Comparison of ENCODE assay signal across 1 cellular context in the genomic region with DNA sequence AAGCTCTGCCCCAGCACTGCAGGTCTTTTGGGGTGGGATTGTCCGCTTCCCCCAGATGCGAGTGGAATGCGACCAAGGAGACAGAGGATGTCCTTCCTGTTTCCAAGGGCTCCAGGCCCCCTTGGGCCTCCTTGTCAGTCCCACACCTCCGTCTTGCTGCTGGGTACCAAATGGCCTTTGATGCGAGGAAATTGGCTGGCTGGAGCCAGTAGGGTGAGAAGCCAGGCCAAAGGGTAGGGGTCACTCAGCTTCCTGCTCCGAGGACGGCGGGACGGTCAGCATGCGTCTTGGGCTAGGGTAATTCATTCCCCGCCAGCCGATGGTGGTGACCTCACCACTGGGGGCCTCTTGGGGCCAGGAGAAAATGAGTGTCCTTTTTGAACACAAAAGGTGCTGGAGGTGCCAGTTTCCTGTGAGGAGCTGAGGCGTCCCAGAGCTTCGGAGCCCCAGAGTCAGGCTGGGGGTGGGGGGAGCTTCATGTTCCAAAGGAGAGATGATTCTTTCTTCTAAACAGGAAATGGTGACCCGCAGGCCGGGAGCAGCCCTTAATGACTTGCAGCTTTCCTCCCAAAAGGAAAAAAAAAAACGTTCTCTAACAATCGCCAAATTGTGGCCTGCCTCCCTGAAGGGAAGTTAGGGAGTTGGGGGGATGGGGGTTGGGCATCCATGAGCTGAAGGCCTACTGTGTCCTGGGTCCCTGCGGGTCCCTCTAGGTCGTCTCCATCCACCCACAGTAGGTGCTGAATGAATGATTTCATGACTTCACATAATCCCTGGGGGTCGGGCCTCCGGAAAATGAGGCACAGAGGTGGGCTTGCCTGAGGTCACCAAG.
TF ChIP-seq lines count a peak whose summit lies in the region.

No MANE protein-coding gene starts in this region.

TF ChIP-seq in SK-N-SH, 30 proteins besides CTCF, POLR2A, EP300 and RAD21 (continued from another document):
- TF ChIP-seq GATA2 (CRISPR knock-in tag; IDR thresholded peaks at IDR 0.05) (no peak), JUND (IDR thresholded peaks at IDR 0.05) (peak; percentile 30; the same call in 1 of the 2 replicates), TEAD4 (IDR thresholded peaks at IDR 0.05; ENCODE audit: borderline replicate concordance, insufficient read depth) (no peak), GABPA (IDR thresholded peaks at IDR 0.05; ENCODE audit: low read depth) (no peak), MEF2A (IDR thresholded peaks at IDR 0.05; ENCODE audit: borderline replicate concordance, low read depth) (no peak), TCF12 (IDR thresholded peaks at IDR 0.05) (peak; percentile 86), RFX5 (IDR thresholded peaks at IDR 0.05; ENCODE audit: low read length) (no peak), RCOR1 (IDR thresholded peaks at IDR 0.05; ENCODE audit: low read length) (no peak), CHD2 (IDR thresholded peaks at IDR 0.05; ENCODE audit: low read length, partially characterized antibody) (no peak), ELF1 (IDR thresholded peaks at IDR 0.05) (no peak; the same call in 1 of the 2 replicates), YY1 (IDR thresholded peaks at IDR 0.05; ENCODE audit: low read depth) (no peak)
- TF ChIP-seq, protein P1, sequence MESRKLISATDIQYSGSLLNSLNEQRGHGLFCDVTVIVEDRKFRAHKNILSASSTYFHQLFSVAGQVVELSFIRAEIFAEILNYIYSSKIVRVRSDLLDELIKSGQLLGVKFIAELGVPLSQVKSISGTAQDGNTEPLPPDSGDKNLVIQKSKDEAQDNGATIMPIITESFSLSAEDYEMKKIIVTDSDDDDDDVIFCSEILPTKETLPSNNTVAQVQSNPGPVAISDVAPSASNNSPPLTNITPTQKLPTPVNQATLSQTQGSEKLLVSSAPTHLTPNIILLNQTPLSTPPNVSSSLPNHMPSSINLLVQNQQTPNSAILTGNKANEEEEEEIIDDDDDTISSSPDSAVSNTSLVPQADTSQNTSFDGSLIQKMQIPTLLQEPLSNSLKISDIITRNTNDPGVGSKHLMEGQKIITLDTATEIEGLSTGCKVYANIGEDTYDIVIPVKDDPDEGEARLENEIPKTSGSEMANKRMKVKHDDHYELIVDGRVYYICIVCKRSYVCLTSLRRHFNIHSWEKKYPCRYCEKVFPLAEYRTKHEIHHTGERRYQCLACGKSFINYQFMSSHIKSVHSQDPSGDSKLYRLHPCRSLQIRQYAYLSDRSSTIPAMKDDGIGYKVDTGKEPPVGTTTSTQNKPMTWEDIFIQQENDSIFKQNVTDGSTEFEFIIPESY (IDR thresholded peaks at IDR 0.05; ENCODE audit: borderline replicate concordance, low read depth), result no peak
- TF ChIP-seq, protein P2, sequence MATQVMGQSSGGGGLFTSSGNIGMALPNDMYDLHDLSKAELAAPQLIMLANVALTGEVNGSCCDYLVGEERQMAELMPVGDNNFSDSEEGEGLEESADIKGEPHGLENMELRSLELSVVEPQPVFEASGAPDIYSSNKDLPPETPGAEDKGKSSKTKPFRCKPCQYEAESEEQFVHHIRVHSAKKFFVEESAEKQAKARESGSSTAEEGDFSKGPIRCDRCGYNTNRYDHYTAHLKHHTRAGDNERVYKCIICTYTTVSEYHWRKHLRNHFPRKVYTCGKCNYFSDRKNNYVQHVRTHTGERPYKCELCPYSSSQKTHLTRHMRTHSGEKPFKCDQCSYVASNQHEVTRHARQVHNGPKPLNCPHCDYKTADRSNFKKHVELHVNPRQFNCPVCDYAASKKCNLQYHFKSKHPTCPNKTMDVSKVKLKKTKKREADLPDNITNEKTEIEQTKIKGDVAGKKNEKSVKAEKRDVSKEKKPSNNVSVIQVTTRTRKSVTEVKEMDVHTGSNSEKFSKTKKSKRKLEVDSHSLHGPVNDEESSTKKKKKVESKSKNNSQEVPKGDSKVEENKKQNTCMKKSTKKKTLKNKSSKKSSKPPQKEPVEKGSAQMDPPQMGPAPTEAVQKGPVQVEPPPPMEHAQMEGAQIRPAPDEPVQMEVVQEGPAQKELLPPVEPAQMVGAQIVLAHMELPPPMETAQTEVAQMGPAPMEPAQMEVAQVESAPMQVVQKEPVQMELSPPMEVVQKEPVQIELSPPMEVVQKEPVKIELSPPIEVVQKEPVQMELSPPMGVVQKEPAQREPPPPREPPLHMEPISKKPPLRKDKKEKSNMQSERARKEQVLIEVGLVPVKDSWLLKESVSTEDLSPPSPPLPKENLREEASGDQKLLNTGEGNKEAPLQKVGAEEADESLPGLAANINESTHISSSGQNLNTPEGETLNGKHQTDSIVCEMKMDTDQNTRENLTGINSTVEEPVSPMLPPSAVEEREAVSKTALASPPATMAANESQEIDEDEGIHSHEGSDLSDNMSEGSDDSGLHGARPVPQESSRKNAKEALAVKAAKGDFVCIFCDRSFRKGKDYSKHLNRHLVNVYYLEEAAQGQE (IDR thresholded peaks at IDR 0.05; ENCODE audit: low read depth, low read length), result no peak
- TF ChIP-seq, protein P3, sequence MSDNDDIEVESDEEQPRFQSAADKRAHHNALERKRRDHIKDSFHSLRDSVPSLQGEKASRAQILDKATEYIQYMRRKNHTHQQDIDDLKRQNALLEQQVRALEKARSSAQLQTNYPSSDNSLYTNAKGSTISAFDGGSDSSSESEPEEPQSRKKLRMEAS (IDR thresholded peaks at IDR 0.05; ENCODE audit: low read depth), result peak; percentile 70
